ENCODE assay signal across 1 cellular context in the genomic region with DNA sequence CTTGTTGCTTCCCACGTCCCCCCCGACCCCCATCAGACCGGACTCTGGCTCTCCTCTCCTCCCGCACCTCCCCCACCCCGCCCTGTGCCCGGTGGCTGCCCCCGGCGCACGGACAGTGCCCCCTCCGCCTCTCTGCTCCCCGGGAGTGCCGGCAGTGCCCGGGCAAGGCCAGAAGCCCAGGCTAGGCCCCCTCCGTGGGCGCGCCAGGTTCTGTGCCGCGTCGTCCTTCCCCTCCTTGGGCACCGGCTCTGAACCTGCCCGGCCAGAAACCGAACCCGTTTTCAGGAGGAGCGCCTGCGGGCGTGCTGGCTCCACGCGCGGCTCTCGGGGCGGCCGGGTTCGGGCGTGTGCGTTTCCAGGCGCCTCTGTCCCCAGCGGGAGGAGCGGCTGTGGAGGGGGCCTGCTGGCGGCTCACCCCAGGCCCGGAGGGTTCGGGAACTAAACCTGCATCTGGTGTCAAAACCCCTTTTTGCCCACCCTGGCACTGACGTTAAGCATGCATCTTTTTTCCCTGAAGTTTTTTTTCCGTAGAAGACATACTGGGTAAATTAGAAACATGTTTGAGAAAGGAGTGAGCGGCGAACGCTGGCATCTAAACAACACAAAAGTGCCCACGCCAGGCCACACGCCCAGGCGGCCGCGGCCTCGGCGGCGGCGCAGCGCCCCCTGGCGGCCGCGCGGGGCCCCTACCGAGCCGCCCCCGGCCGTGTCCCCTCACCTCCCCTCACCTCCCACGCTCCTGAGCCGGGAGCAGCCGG.
TF ChIP-seq lines count a peak whose summit lies in the region.

No MANE protein-coding gene starts in this region.

TF ChIP-seq in IMR-90, 13 proteins besides CTCF, POLR2A, EP300 and RAD21:
- TF ChIP-seq SMC3 (IDR thresholded peaks at IDR 0.05; ENCODE audit: low read depth, low read length) (peak; percentile 96), MAZ (IDR thresholded peaks at IDR 0.05; ENCODE audit: borderline replicate concordance, low read depth, low read length) (peak; percentile 47), MAFK (IDR thresholded peaks at IDR 0.05; ENCODE audit: low read depth, low read length) (no peak)
